1 cellular context compared by ENCODE assay signal in genomic region chr16:16092925-16093624, GRCh38.
TF ChIP-seq lines count a peak whose summit lies in the region.

No MANE protein-coding gene starts in this region.

TF ChIP-seq in GM23338, 12 proteins besides CTCF, POLR2A, EP300 and RAD21:
- TF ChIP-seq ZNF462 (CRISPR knock-in tag; IDR thresholded peaks at IDR 0.05) (no peak), NANOG (IDR thresholded peaks at IDR 0.05; ENCODE audit: borderline replicate concordance) (no peak), POLR2AphosphoS5 (IDR thresholded peaks at IDR 0.05; ENCODE audit: low read depth) (no peak), CREB1 (CRISPR knock-in tag; IDR thresholded peaks at IDR 0.05; ENCODE audit: low read depth) (no peak), ZNF331 (CRISPR knock-in tag; IDR thresholded peaks at IDR 0.05; ENCODE audit: low read depth) (no peak), STAT1 (IDR thresholded peaks at IDR 0.05; ENCODE audit: unreplicated experiment) (no peak), ETS1 (IDR thresholded peaks at IDR 0.05) (no peak), JUNB (IDR thresholded peaks at IDR 0.05; ENCODE audit: unreplicated experiment) (no peak), EZH2 (IDR thresholded peaks at IDR 0.05; ENCODE audit: low read depth, unreplicated experiment) (no peak), REST (IDR thresholded peaks at IDR 0.05; ENCODE audit: unreplicated experiment) (no peak), ZNF114 (CRISPR knock-in tag; IDR thresholded peaks at IDR 0.05) (no peak), EZH2phosphoT487 (IDR thresholded peaks at IDR 0.05; ENCODE audit: unreplicated experiment) (no peak)
